ENCODE assay signal across 9 cellular contexts in the genomic region with DNA sequence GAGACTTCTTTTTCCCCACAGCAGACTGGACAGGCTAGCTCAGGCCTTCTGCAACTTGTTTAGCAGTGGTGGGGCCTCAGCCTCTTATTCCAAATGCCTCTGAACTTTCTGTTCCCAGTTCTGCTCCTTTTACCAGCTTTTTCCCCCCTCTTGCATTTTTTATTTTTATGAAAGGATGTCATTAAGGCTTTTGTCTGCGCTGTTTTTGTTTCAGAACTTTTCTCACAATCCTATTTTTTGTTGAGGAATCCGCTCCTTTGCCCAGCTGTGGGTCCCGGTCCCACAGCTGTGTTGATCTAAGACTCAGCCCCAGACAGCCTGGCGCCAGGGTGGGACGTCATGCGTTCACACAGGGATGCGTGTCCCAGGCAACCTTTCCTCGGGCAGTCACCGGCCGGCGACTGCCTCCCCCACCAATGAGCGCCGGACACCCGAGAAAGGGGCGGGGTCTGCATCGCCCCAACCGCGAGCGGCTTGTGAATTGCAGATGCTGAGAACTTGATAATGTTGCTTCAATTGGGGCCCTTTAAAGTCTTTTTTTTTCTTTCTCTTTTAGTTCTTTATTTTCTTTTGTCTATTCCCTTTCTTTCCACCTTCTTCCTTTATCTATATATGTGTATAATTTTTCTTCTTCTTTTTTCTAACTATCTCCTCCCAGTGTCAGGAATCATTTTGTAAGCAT. TPM values are rescaled to one million over a fixed set of nuclear protein-coding genes. Genes with fewer than 3 reads are reported as not detected.
DNase-seq lines count a peak whose midpoint lies in the region; ATAC-seq and TF ChIP-seq lines count a peak whose summit lies in the region.
"Had no signal": no experiment of that assay in that cellular context is flagged by ENCODE, and none has a peak within 500 bp of the region (broad histone marks: within the 10 kb centered on the region; RNA-seq: fewer than 3 reads in every experiment).

No MANE protein-coding gene starts in this region.

- no peak overlapping the region for H3K27ac Mint-ChIP-seq in activated naive CD8-positive, alpha-beta T cell treated with anti-CD3 and anti-CD28 coated beads, Interleukin-2, amount 50 U/mL, for 24 hours

- H3K36me3 Mint-ChIP-seq in activated naive CD8-positive, alpha-beta T cell treated with anti-CD3 and anti-CD28 coated beads, Interleukin-2, amount 50 U/mL, for 24 hours (ENCODE audit: low read depth), result peaks cover 15% of the 10 kb centered on the region

- H3K27me3 ChIP-seq in neutrophil, result peaks cover 52% of the 10 kb centered on the region

- H3K4me1 Mint-ChIP-seq in activated naive CD8-positive, alpha-beta T cell treated with anti-CD3 and anti-CD28 coated beads, Interleukin-2, amount 50 U/mL, for 24 hours, result peaks cover 48% of the 10 kb centered on the region

- peak overlapping the region; percentile 95 for H3K27ac ChIP-seq in neutrophil
- H3K27ac ChIP-seq: HL-60 had no signal

- peak; percentile 97 for DNase-seq in Ammon's horn (ENCODE audit: low spot score)
- DNase-seq in H4 (ENCODE audit: low spot score), result peak; percentile 99
- peak; percentile 71 for DNase-seq in NCI-H446 treated with DMSO at 0.1 percent for 48 hours (lab: John Stamatoyannopoulos, UW)
- peak; percentile 63 for DNase-seq in activated naive CD8-positive, alpha-beta T cell treated with anti-CD3 and anti-CD28 coated beads, Interleukin-2, amount 50 U/mL, for 24 hours
- DNase-seq in glomerular visceral epithelial cell (ENCODE audit: extremely low spot score), result peak; percentile 96
- no peak for DNase-seq in GF-D8 (lab: John Stamatoyannopoulos, UW)

- H3K4me1 ChIP-seq in neutrophil (ENCODE audit: control insufficient read depth in 1 of 2, insufficient read depth in 1 of 2, low read depth in 1 of 2, low read length in 1 of 2), result peaks cover 64 to 65% of the 10 kb centered on the region in 2 experiments

- no peak for TF ChIP-seq CTCF in neutrophil (IDR thresholded peaks at IDR 0.05)

- peaks cover 13% of the 10 kb centered on the region for H3K27me3 Mint-ChIP-seq in activated naive CD8-positive, alpha-beta T cell treated with anti-CD3 and anti-CD28 coated beads, Interleukin-2, amount 50 U/mL, for 24 hours

- peak overlapping the region; percentile 12 to 14 for H3K4me3 ChIP-seq in neutrophil (ENCODE audit: low read depth in 1 of 2, low read length in 1 of 2)

- ATAC-seq in activated naive CD8-positive, alpha-beta T cell treated with anti-CD3 and anti-CD28 coated beads, Interleukin-2, amount 50 U/mL, for 24 hours, result no peak
- ATAC-seq in GM18858 (IDR thresholded peaks at IDR 0.05; ENCODE audit: unreplicated experiment), result no peak

- peak overlapping the region; percentile 46 for H3K4me3 Mint-ChIP-seq in activated naive CD8-positive, alpha-beta T cell treated with anti-CD3 and anti-CD28 coated beads, Interleukin-2, amount 50 U/mL, for 24 hours

- H3K36me3 ChIP-seq in neutrophil, result no peaks in the 10 kb centered on the region

- H3K9me3 ChIP-seq in neutrophil, result no peaks in the 10 kb centered on the region

- no peaks in the 10 kb centered on the region for H3K9me3 Mint-ChIP-seq in activated naive CD8-positive, alpha-beta T cell treated with anti-CD3 and anti-CD28 coated beads, Interleukin-2, amount 50 U/mL, for 24 hours

RNA-seq across cellular contexts. Expression of gene ID3, which starts 3.0 kb away (rescaled TPM):
- total RNA-seq in H4 (2014; rRNA removed; shearing (Covaris generic)), result 543 and 586 TPM in 2 replicates

RNA-seq across cellular contexts. Expression of gene E2F2, which starts 31.2 kb away (rescaled TPM):
- total RNA-seq in H4 (2014; rRNA removed; shearing (Covaris generic)), result 4.4 and 5.2 TPM in 2 replicates
